15 cellular contexts compared by ENCODE assay signal in the genomic region with DNA sequence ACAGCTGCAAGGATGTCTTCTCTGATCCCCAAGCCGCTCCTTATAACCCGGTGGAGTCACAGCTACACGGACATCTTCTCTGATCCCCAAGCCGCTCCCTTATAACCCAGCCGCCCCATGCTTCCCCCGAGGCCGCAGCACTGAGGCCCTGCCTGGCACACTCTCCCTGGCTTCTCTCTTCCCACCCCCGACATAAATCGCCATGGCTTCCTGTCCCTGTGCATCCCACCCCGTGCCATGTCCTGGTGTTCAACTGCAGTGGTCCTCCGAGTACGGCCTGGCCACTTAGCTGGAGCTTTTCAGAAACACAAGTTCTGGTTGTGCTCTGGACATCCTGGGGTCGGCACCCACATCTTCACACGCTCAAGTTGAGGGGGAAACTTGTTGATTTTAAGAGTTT.
DNase-seq lines count a peak whose midpoint lies in the region; ATAC-seq, FAIRE-seq and TF ChIP-seq lines count a peak whose summit lies in the region.
"Had no signal": no experiment of that assay in that cellular context is flagged by ENCODE, and none has a peak within 500 bp of the region (broad histone marks: within the 10 kb centered on the region; RNA-seq: fewer than 3 reads in every experiment).

No MANE protein-coding gene starts in this region.

- peaks cover 6% of the 10 kb centered on the region for H3K9me3 Mint-ChIP-seq in activated CD4-positive, alpha-beta memory T cell treated with anti-CD3 and anti-CD28 coated beads for 36 hours
- H3K9me3 Mint-ChIP-seq in activated CD4-positive, alpha-beta memory T cell treated with anti-CD3 and anti-CD28 coated beads, Interleukin-2, amount 10 ng/mL, durations not matched to agents 7 days and 5 days = peaks cover 11% of the 10 kb centered on the region
- H3K9me3 Mint-ChIP-seq in activated B cell treated with CpG ODN at 0.5 μM for 24 hours = no peaks in the 10 kb centered on the region

- TF ChIP-seq CTCF in activated B cell treated with CpG ODN at 0.5 μM for 24 hours (IDR thresholded peaks at IDR 0.05) (no peak), kidney (IDR thresholded peaks at IDR 0.05; ENCODE audit: borderline replicate concordance, extremely low read depth, insufficient read depth) (no peak), smooth muscle cell (IDR thresholded peaks at IDR 0.05; ENCODE audit: borderline replicate concordance, insufficient read depth, poor library complexity, severe bottlenecking) (no peak)

- no peaks in the 10 kb centered on the region for H3K27me3 Mint-ChIP-seq in activated CD4-positive, alpha-beta memory T cell treated with anti-CD3 and anti-CD28 coated beads for 36 hours
- no peaks in the 10 kb centered on the region for H3K27me3 Mint-ChIP-seq in activated CD4-positive, alpha-beta memory T cell treated with anti-CD3 and anti-CD28 coated beads, Interleukin-2, amount 10 ng/mL, durations not matched to agents 7 days and 5 days
- no peaks in the 10 kb centered on the region for H3K27me3 Mint-ChIP-seq in activated B cell treated with CpG ODN at 0.5 μM for 24 hours

- H3F3A ChIP-seq in smooth muscle cell (ENCODE audit: low read depth) = peaks cover 5% of the 10 kb centered on the region

- H3K4me1 Mint-ChIP-seq in activated CD4-positive, alpha-beta memory T cell treated with anti-CD3 and anti-CD28 coated beads for 36 hours (ENCODE audit: low read depth) = peaks cover 29% of the 10 kb centered on the region
- H3K4me1 Mint-ChIP-seq in activated CD4-positive, alpha-beta memory T cell treated with anti-CD3 and anti-CD28 coated beads, Interleukin-2, amount 10 ng/mL, durations not matched to agents 7 days and 5 days = peaks cover 24% of the 10 kb centered on the region
- H3K4me1 Mint-ChIP-seq in activated B cell treated with CpG ODN at 0.5 μM for 24 hours = peaks cover 35% of the 10 kb centered on the region

- H3K4me3 ChIP-seq in kidney (ENCODE audit: low read length in 2 of 2) (no peak overlapping the region), smooth muscle cell (no peak overlapping the region)
- H3K4me3 ChIP-seq: ascending aorta, heart right ventricle, PC-9 had no signal

- H3K9me3 ChIP-seq in kidney (ENCODE audit: control insufficient read depth in 1 of 2, low read length in 2 of 2) (no peaks in the 10 kb centered on the region), smooth muscle cell (replicated peaks; ENCODE audit: low read depth) (no peaks in the 10 kb centered on the region)
- H3K9me3 ChIP-seq: ascending aorta, heart right ventricle had no signal

- no peak overlapping the region for H3K9ac ChIP-seq in kidney (ENCODE audit: low read length in 2 of 2)
- no peak overlapping the region for H3K9ac ChIP-seq in smooth muscle cell (ENCODE audit: low read depth)

- no peak overlapping the region for H3K4me2 ChIP-seq in smooth muscle cell
- H3K4me2 ChIP-seq: PC-9 had no signal

- H3K79me2 ChIP-seq in smooth muscle cell (ENCODE audit: low read depth) = peaks cover 71% of the 10 kb centered on the region

- no peak overlapping the region for H2AFZ ChIP-seq in smooth muscle cell (ENCODE audit: low read depth)
- H2AFZ ChIP-seq: PC-9 had no signal

- H3K27ac ChIP-seq in kidney (ENCODE audit: low read depth in 2 of 2, low read length in 2 of 2) (no peak overlapping the region), smooth muscle cell (ENCODE audit: low read depth) (peak overlapping the region; percentile 4)
- H3K27ac ChIP-seq: heart right ventricle, PC-9 had no signal

- peaks cover 0 to 6% of the 10 kb centered on the region in 2 donors for H3K4me1 ChIP-seq in kidney (ENCODE audit: control insufficient read depth in 1 of 2, insufficient read depth in 1 of 2, low read depth in 1 of 2, low read length in 2 of 2)
- peaks cover 8% of the 10 kb centered on the region for H3K4me1 ChIP-seq in smooth muscle cell (ENCODE audit: low read depth)

- H3K4me3 Mint-ChIP-seq in activated CD4-positive, alpha-beta memory T cell treated with anti-CD3 and anti-CD28 coated beads for 36 hours = no peak overlapping the region
- no peak overlapping the region for H3K4me3 Mint-ChIP-seq in activated CD4-positive, alpha-beta memory T cell treated with anti-CD3 and anti-CD28 coated beads, Interleukin-2, amount 10 ng/mL, durations not matched to agents 7 days and 5 days
- no peak overlapping the region for H3K4me3 Mint-ChIP-seq in activated B cell treated with CpG ODN at 0.5 μM for 24 hours
- H3K4me3 Mint-ChIP-seq: T-helper 2 cell treated with Interferon-gamma antibody and Interleukin-4, amounts not matched to agents 5 μg/mL and 100 μg/mL, for 36 hours had no signal

- ATAC-seq in activated B cell treated with CpG ODN at 0.5 μM for 24 hours (ENCODE audit: low read depth) (no peak), HG02970 (IDR thresholded peaks at IDR 0.05; ENCODE audit: low FRiP score, unreplicated experiment) (no peak)

- POLR2A ChIA-PET in activated CD4-positive, alpha-beta memory T cell treated with anti-CD3 and anti-CD28 coated beads for 36 hours (lab: Charles Lee) = no interaction called here
- POLR2A ChIA-PET in activated CD4-positive, alpha-beta memory T cell treated with anti-CD3 and anti-CD28 coated beads, Interleukin-2, amount 10 ng/mL, durations not matched to agents 7 days and 5 days (lab: Charles Lee) = no interaction called here
- POLR2A ChIA-PET in activated B cell treated with CpG ODN at 0.5 μM for 24 hours (lab: Charles Lee) = no interaction called here

- intact Hi-C loops in activated CD4-positive, alpha-beta memory T cell treated with anti-CD3 and anti-CD28 coated beads for 36 hours (cut with micrococcal nuclease) = no loop called here
- intact Hi-C loops in activated B cell treated with CpG ODN at 0.5 μM for 24 hours (cut with micrococcal nuclease) (no loop called here), kidney (cut with DNase I) (no loop called here)

- peak overlapping the region; percentile 31 for H3K27ac Mint-ChIP-seq in activated CD4-positive, alpha-beta memory T cell treated with anti-CD3 and anti-CD28 coated beads for 36 hours
- H3K27ac Mint-ChIP-seq in activated CD4-positive, alpha-beta memory T cell treated with anti-CD3 and anti-CD28 coated beads, Interleukin-2, amount 10 ng/mL, durations not matched to agents 7 days and 5 days = no peak overlapping the region
- peak overlapping the region; percentile 19 for H3K27ac Mint-ChIP-seq in activated B cell treated with CpG ODN at 0.5 μM for 24 hours
- H3K27ac Mint-ChIP-seq: T-helper 2 cell treated with Interferon-gamma antibody and Interleukin-4, amounts not matched to agents 5 μg/mL and 100 μg/mL, for 36 hours had no signal

- no peak for FAIRE-seq in kidney (lab: Jason Lieb, UNC)
- FAIRE-seq: A204.1 had no signal

- H3K36me3 ChIP-seq in kidney (ENCODE audit: control insufficient read depth in 1 of 2, insufficient read depth in 2 of 2, low read length in 2 of 2) (no peaks in the 10 kb centered on the region), smooth muscle cell (ENCODE audit: low read depth) (no peaks in the 10 kb centered on the region)

- peaks cover 52% of the 10 kb centered on the region for H4K20me1 ChIP-seq in smooth muscle cell (ENCODE audit: low read depth)

- 86% methylated on average over 14 of the region's 14 CpGs for WGBS in smooth muscle cell (ENCODE audit: low lambda C conversion rate)

- no peak for DNase-seq in activated CD4-positive, alpha-beta memory T cell treated with anti-CD3 and anti-CD28 coated beads for 36 hours
- no peak for DNase-seq in activated CD4-positive, alpha-beta memory T cell treated with anti-CD3 and anti-CD28 coated beads, Interleukin-2, amount 10 ng/mL, durations not matched to agents 7 days and 5 days
- DNase-seq in activated B cell treated with CpG ODN at 0.5 μM for 24 hours (no peak), kidney (peak; percentile 45), smooth muscle cell (lab: John Stamatoyannopoulos, UW; ENCODE audit: unreplicated experiment) (no peak), T-helper 1 cell (no peak), foreskin melanocyte (no peak)
- DNase-seq: heart right ventricle, mammary epithelial cell, NCI-H2171 treated with DMSO at 0.1 percent for 48 hours, PC-9 had no signal

- H3K36me3 Mint-ChIP-seq in activated CD4-positive, alpha-beta memory T cell treated with anti-CD3 and anti-CD28 coated beads for 36 hours = peaks cover 39% of the 10 kb centered on the region
- peaks cover 49% of the 10 kb centered on the region for H3K36me3 Mint-ChIP-seq in activated CD4-positive, alpha-beta memory T cell treated with anti-CD3 and anti-CD28 coated beads, Interleukin-2, amount 10 ng/mL, durations not matched to agents 7 days and 5 days (ENCODE audit: low read depth)
- H3K36me3 Mint-ChIP-seq in activated B cell treated with CpG ODN at 0.5 μM for 24 hours (ENCODE audit: low read depth) = peaks cover 50% of the 10 kb centered on the region

- no peaks in the 10 kb centered on the region for H3K27me3 ChIP-seq in smooth muscle cell (ENCODE audit: low read depth)
- H3K27me3 ChIP-seq: ascending aorta, heart right ventricle had no signal

- CTCF ChIA-PET in activated CD4-positive, alpha-beta memory T cell treated with anti-CD3 and anti-CD28 coated beads for 36 hours (lab: Charles Lee) = no interaction called here
- CTCF ChIA-PET in activated CD4-positive, alpha-beta memory T cell treated with anti-CD3 and anti-CD28 coated beads, Interleukin-2, amount 10 ng/mL, durations not matched to agents 7 days and 5 days (lab: Charles Lee) = no interaction called here
- CTCF ChIA-PET in activated B cell treated with CpG ODN at 0.5 μM for 24 hours (lab: Charles Lee) = no interaction called here
